Comparison of ENCODE assay signal across 2 cellular contexts in genomic region chr6:13558718-13559117, GRCh38.
TF ChIP-seq lines count a peak whose summit lies in the region.

No MANE protein-coding gene starts in this region.

TF ChIP-seq in GM23338, 12 proteins besides CTCF, POLR2A, EP300 and RAD21:
- TF ChIP-seq EZH2phosphoT487 (IDR thresholded peaks at IDR 0.05; ENCODE audit: unreplicated experiment) (no peak), ZNF462 (CRISPR knock-in tag; IDR thresholded peaks at IDR 0.05) (no peak), ZNF331 (CRISPR knock-in tag; IDR thresholded peaks at IDR 0.05; ENCODE audit: low read depth) (no peak), EZH2 (IDR thresholded peaks at IDR 0.05; ENCODE audit: low read depth, unreplicated experiment) (no peak), POLR2AphosphoS5 (IDR thresholded peaks at IDR 0.05; ENCODE audit: low read depth) (no peak), JUNB (IDR thresholded peaks at IDR 0.05; ENCODE audit: unreplicated experiment) (no peak), CREB1 (CRISPR knock-in tag; IDR thresholded peaks at IDR 0.05; ENCODE audit: low read depth) (no peak), ETS1 (IDR thresholded peaks at IDR 0.05) (no peak), STAT1 (IDR thresholded peaks at IDR 0.05; ENCODE audit: unreplicated experiment) (no peak), ZNF114 (CRISPR knock-in tag; IDR thresholded peaks at IDR 0.05) (no peak), NANOG (IDR thresholded peaks at IDR 0.05; ENCODE audit: borderline replicate concordance) (no peak)
- TF ChIP-seq, protein P1, sequence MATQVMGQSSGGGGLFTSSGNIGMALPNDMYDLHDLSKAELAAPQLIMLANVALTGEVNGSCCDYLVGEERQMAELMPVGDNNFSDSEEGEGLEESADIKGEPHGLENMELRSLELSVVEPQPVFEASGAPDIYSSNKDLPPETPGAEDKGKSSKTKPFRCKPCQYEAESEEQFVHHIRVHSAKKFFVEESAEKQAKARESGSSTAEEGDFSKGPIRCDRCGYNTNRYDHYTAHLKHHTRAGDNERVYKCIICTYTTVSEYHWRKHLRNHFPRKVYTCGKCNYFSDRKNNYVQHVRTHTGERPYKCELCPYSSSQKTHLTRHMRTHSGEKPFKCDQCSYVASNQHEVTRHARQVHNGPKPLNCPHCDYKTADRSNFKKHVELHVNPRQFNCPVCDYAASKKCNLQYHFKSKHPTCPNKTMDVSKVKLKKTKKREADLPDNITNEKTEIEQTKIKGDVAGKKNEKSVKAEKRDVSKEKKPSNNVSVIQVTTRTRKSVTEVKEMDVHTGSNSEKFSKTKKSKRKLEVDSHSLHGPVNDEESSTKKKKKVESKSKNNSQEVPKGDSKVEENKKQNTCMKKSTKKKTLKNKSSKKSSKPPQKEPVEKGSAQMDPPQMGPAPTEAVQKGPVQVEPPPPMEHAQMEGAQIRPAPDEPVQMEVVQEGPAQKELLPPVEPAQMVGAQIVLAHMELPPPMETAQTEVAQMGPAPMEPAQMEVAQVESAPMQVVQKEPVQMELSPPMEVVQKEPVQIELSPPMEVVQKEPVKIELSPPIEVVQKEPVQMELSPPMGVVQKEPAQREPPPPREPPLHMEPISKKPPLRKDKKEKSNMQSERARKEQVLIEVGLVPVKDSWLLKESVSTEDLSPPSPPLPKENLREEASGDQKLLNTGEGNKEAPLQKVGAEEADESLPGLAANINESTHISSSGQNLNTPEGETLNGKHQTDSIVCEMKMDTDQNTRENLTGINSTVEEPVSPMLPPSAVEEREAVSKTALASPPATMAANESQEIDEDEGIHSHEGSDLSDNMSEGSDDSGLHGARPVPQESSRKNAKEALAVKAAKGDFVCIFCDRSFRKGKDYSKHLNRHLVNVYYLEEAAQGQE (IDR thresholded peaks at IDR 0.05; ENCODE audit: unreplicated experiment), result no peak

TF ChIP-seq in K562, 482 proteins besides CTCF, POLR2A, EP300 and RAD21:
- TF ChIP-seq NFYB (IDR thresholded peaks at IDR 0.05; ENCODE audit: extremely low read depth, insufficient read length) (no peak), CHD1 (IDR thresholded peaks at IDR 0.05; ENCODE audit: low read length) (no peak), ZNF133 (CRISPR knock-in tag; IDR thresholded peaks at IDR 0.05) (no peak)
- TF ChIP-seq, protein P2, sequence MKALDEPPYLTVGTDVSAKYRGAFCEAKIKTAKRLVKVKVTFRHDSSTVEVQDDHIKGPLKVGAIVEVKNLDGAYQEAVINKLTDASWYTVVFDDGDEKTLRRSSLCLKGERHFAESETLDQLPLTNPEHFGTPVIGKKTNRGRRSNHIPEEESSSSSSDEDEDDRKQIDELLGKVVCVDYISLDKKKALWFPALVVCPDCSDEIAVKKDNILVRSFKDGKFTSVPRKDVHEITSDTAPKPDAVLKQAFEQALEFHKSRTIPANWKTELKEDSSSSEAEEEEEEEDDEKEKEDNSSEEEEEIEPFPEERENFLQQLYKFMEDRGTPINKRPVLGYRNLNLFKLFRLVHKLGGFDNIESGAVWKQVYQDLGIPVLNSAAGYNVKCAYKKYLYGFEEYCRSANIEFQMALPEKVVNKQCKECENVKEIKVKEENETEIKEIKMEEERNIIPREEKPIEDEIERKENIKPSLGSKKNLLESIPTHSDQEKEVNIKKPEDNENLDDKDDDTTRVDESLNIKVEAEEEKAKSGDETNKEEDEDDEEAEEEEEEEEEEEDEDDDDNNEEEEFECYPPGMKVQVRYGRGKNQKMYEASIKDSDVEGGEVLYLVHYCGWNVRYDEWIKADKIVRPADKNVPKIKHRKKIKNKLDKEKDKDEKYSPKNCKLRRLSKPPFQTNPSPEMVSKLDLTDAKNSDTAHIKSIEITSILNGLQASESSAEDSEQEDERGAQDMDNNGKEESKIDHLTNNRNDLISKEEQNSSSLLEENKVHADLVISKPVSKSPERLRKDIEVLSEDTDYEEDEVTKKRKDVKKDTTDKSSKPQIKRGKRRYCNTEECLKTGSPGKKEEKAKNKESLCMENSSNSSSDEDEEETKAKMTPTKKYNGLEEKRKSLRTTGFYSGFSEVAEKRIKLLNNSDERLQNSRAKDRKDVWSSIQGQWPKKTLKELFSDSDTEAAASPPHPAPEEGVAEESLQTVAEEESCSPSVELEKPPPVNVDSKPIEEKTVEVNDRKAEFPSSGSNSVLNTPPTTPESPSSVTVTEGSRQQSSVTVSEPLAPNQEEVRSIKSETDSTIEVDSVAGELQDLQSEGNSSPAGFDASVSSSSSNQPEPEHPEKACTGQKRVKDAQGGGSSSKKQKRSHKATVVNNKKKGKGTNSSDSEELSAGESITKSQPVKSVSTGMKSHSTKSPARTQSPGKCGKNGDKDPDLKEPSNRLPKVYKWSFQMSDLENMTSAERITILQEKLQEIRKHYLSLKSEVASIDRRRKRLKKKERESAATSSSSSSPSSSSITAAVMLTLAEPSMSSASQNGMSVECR (CRISPR knock-in tag; IDR thresholded peaks at IDR 0.05), result 0 out of 2 replicates have a peak, but pooled peaks have one; percentile 26
